In genomic region chr15:88635343-88635742, GRCh38 we compare ENCODE assay signal across 10 cellular contexts. TPM values are rescaled to one million over a fixed set of nuclear protein-coding genes. Genes with fewer than 3 reads are reported as not detected.
A peak's percentile ranks its signal among the peaks of the same experiment; 100 is the strongest.
DNase-seq lines count a peak whose midpoint lies in the region; ATAC-seq, FAIRE-seq and TF ChIP-seq lines count a peak whose summit lies in the region.
"Had no signal": no experiment of that assay in that cellular context is flagged by ENCODE, and none has a peak within 500 bp of the region (broad histone marks: within the 10 kb centered on the region; RNA-seq: fewer than 3 reads in every experiment).

No MANE protein-coding gene starts in this region.

- peak; percentile 64 for FAIRE-seq in GM12878 (lab: Jason Lieb, UNC)

- no peak for TF ChIP-seq RAD21 in GM12878 (IDR thresholded peaks at IDR 0.05; ENCODE audit: insufficient read depth, low read depth, low read length)

- peaks cover 49% of the 10 kb centered on the region for H3F3A ChIP-seq in GM23248 (ENCODE audit: insufficient read depth)

- H3K9ac ChIP-seq in GM12878 (ENCODE audit: control insufficient read depth, insufficient read depth, low read length) (no peak overlapping the region; the same call in none of the 2 replicates), GM23248 (no peak overlapping the region)
- H3K9ac ChIP-seq: neural progenitor cell had no signal

- H3K27me3 ChIP-seq in GM12878 (replicated peaks in 1 of 2; ENCODE audit: control insufficient read depth in 2 of 2, insufficient read depth in 2 of 2, low read length in 1 of 2) (no peaks in the 10 kb centered on the region), GM23248 (replicated peaks; ENCODE audit: insufficient read depth) (no peaks in the 10 kb centered on the region)
- H3K27me3 ChIP-seq: neural progenitor cell had no signal

- H3K4me2 ChIP-seq in GM12878 (ENCODE audit: control insufficient read depth, insufficient read depth) (peak overlapping the region; percentile 32), GM23248 (ENCODE audit: unreplicated experiment) (no peak overlapping the region)
- H3K4me2 ChIP-seq: neural progenitor cell had no signal

- CTCF ChIA-PET in GM12878 (lab: Yijun Ruan, JAX), result interaction anchor here (0.8 to 2.7 kb wide), 7 partner anchors 11 to 180 kb away, joined by 3 to 30 read pairs (median 6); no protein-coding TSS in a partner anchor

- H2AFZ ChIP-seq in GM12878 (ENCODE audit: control insufficient read depth, low read depth, low read length) (no peak overlapping the region), GM23248 (no peak overlapping the region)
- H2AFZ ChIP-seq: neural progenitor cell had no signal

- in situ Hi-C loops in GM12878 (cut with MboI) (no loop called here), GM23248 (cut with MboI) (no loop called here)

- TF ChIP-seq POLR2A in GM12878 (IDR thresholded peaks at IDR 0.05; ENCODE audit: low read depth, low read length), result no peak

- H3K9me3 ChIP-seq in GM12878 (replicated peaks; ENCODE audit: control insufficient read depth, insufficient read depth, low read length), result no peaks in the 10 kb centered on the region
- no peaks in the 10 kb centered on the region for H3K9me3 ChIP-seq in GM23248 (ENCODE audit: low read depth)

- intact Hi-C loops in GM12878 (cut with micrococcal nuclease; ENCODE audit: unreplicated experiment) (no loop called here), cardiac septum (cut with DNase I) (no loop called here)

- peak; percentile 28 for ATAC-seq in HG03280 (IDR thresholded peaks at IDR 0.05; ENCODE audit: unreplicated experiment)
- ATAC-seq in GM12878, result peak; percentile 31
- no peak for ATAC-seq in HG03025 (IDR thresholded peaks at IDR 0.05; ENCODE audit: low FRiP score, unreplicated experiment)

- H3K36me3 ChIP-seq in GM12878 (ENCODE audit: control insufficient read depth in 2 of 2, insufficient read depth in 2 of 2, low read length in 1 of 2), result peaks cover 6 to 11% of the 10 kb centered on the region in 2 experiments; a peak in 3 of 4 replicates
- H3K36me3 ChIP-seq in GM23248 (ENCODE audit: low read depth), result peaks cover 30% of the 10 kb centered on the region
- H3K36me3 ChIP-seq: neural progenitor cell had no signal

- H3K4me3 ChIP-seq in GM12878 (no peak overlapping the region), GM23248 (no peak overlapping the region)
- H3K4me3 ChIP-seq: neural progenitor cell had no signal

- no TSS peak for BruUV-seq in GM12878 (replicated peaks; lab: Mats Ljungman, UMichigan)

- POLR2A ChIA-PET in GM12878 (lab: Charles Lee), result interaction anchor here (1.9 kb wide), 1 partner anchor 10 kb away, joined by 8 read pairs; no protein-coding TSS in a partner anchor

- H4K20me1 ChIP-seq in GM12878 (ENCODE audit: control insufficient read depth, insufficient read depth) (no peaks in the 10 kb centered on the region), GM23248 (ENCODE audit: insufficient read depth) (no peaks in the 10 kb centered on the region)

- RAD21 ChIA-PET in GM12878 (lab: Charles Lee; ENCODE audit: unreplicated experiment), result interaction anchor here (1.2 to 3.4 kb wide), 3 partner anchors 11 to 21 kb away, joined by 3 to 29 read pairs (median 7); no protein-coding TSS in a partner anchor

- H3K27ac ChIP-seq in GM12878 (ENCODE audit: control insufficient read depth, insufficient read depth) (peak overlapping the region; percentile 79), GM23248 (no peak overlapping the region)
- H3K27ac ChIP-seq: neural progenitor cell had no signal

- DNase-seq in stimulated activated CD4-positive, alpha-beta T cell treated with anti-CD3 and anti-CD28 coated beads, Interleukin-15, amount 100 ng/mL, for 24 hours, result peak; percentile 30
- DNase-seq in stimulated activated CD4-positive, alpha-beta T cell treated with anti-CD3 and anti-CD28 coated beads, Interleukin-2, amount 100 ng/mL, for 48 hours, result no peak
- DNase-seq in GM12878 (ENCODE audit: low read depth, low spot score) (no peak), GM23248 (no peak), cardiac septum (ENCODE audit: low spot score) (no peak), AG08395 (ENCODE audit: low spot score) (no peak)
- DNase-seq: NCI-H524 had no signal

- peaks cover 29% of the 10 kb centered on the region for H3K79me2 ChIP-seq in GM12878 (ENCODE audit: control insufficient read depth, insufficient read depth, low read length)
- peaks cover 30% of the 10 kb centered on the region for H3K79me2 ChIP-seq in GM23248 (ENCODE audit: insufficient read depth)

- H3K9me2 ChIP-seq in GM23248 (ENCODE audit: insufficient read depth), result no peaks in the 10 kb centered on the region

- SMC1A ChIA-PET in GM12878 (lab: Charles Lee; ENCODE audit: uncharacterized antibody, unreplicated experiment), result interaction anchor here (0.9 to 5.6 kb wide), 5 partner anchors 9 to 21 kb away, joined by 3 to 35 read pairs (median 8); no protein-coding TSS in a partner anchor

- 0% methylated on average over 6 of the region's 6 CpGs for WGBS in GM12878 (ENCODE audit: insufficient coverage, insufficient replicate concordance, low lambda C conversion rate, missing lambda C conversion rate)
- WGBS in GM23248 (ENCODE audit: low coverage in 1 of 2, low lambda C conversion rate in 2 of 2, missing lambda C conversion rate in 2 of 2), 2 experiments, result 70 to 76% methylated on average over 6 of the region's 6 CpGs

- TF ChIP-seq CTCF in GM12878 (IDR thresholded peaks at IDR 0.05 in 2 of 3, conservative IDR thresholded peaks at IDR 0.05 in 1 of 3; ENCODE audit: control insufficient read depth in 2 of 3, extremely low read depth in 1 of 3, insufficient read depth in 1 of 3, low read depth in 3 of 3, low read length in 3 of 3), result no peak

- H3K4me1 ChIP-seq in GM12878 (ENCODE audit: control insufficient read depth, insufficient read depth, low read length) (peaks cover 55% of the 10 kb centered on the region), GM23248 (ENCODE audit: insufficient read depth) (peaks cover 8% of the 10 kb centered on the region)

- no peak for TF ChIP-seq EP300 in GM12878 (IDR thresholded peaks at IDR 0.05; ENCODE audit: borderline replicate concordance in 1 of 2, control insufficient read depth in 1 of 2, low read depth in 2 of 2, low read length in 2 of 2)

TF ChIP-seq in GM12878, 131 proteins besides CTCF, POLR2A, EP300 and RAD21 (continues in another document):
- peak; percentile 78; the same call in 2 of the 3 replicates for TF ChIP-seq POU2F2 (IDR thresholded peaks at IDR 0.05; ENCODE audit: borderline replicate concordance, low read depth, low read length)

RNA-seq across cellular contexts. Expression of gene ISG20, which starts 3.5 kb away (rescaled TPM):
- total RNA-seq in GM12878 (2013; cell fraction: nucleolus; rRNA removed), result 14.5 and 16.0 TPM in 2 replicates
- total RNA-seq in GM12878 (2014; rRNA removed) (210 and 228 TPM in 2 replicates), GM12878 (2014; rRNA removed; fragmentation: Illumina TruSeq; extraction: Trizol) (48.5 and 53.8 TPM in 2 replicates), GM12878 (2021) (76.5 and 90.2 TPM in 2 replicates), cardiac septum (3.9 TPM)
- 45.4 TPM for polyA plus RNA-seq in GM12878 (2011; ENCODE audit: low read depth)
- polyA plus RNA-seq in GM12878 (2011; rRNA removed) (46.6 and 182 TPM in 2 replicates), GM12878 (2014; fragmentation: Illumina TruSeq; extraction: Trizol) (3.5 and 23.4 TPM in 2 replicates), GM12878 (2014; fragmentation: Nextera tagmentation; extraction: Ambion mirVana) (10 to 100 TPM; 49.6 to 92.9 TPM), GM12878 (2014; rRNA removed) (177 and 251 TPM in 2 replicates), GM12878 (2016; fragmentation: Nextera tagmentation; extraction: Ambion mirVana) (10 to 100 TPM; 80.7 to 91.1 TPM), GM23248 (2016; fragmentation: Nextera tagmentation; extraction: Ambion mirVana) (0.93 and 1.4 TPM in 2 replicates)
- 210 and 386 TPM in 2 replicates for polyA plus RNA-seq in GM12878 (2011; cell fraction: cytosol; rRNA removed)
- polyA plus RNA-seq in GM12878 (2011; cell fraction: nucleus; rRNA removed), result 219 and 271 TPM in 2 replicates
- polyA plus RNA-seq in GM12878 (2012), result 145 and 222 TPM in 2 replicates
- polyA minus RNA-seq in GM12878 (2011; rRNA and poly(A)+ RNA removed), result 49.6 and 80.3 TPM in 2 replicates
- 44.1 and 44.6 TPM in 2 replicates for polyA minus RNA-seq in GM12878 (2011; cell fraction: cytosol; rRNA and poly(A)+ RNA removed)
- 38.3 and 60.6 TPM in 2 replicates for polyA minus RNA-seq in GM12878 (2011; cell fraction: nucleus; rRNA and poly(A)+ RNA removed)
- total RNA-seq in GM23248 (2014; rRNA removed; shearing (Covaris generic)), result not detected in 2 replicates

RNA-seq across cellular contexts. Expression of gene AEN, which starts 14.2 kb away (rescaled TPM):
- total RNA-seq in GM12878 (2013; cell fraction: nucleolus; rRNA removed), result 74.1 and 86.4 TPM in 2 replicates
- total RNA-seq in GM12878 (2014; rRNA removed) (76.0 and 81.2 TPM in 2 replicates), GM12878 (2014; rRNA removed; fragmentation: Illumina TruSeq; extraction: Trizol) (39.9 and 44.5 TPM in 2 replicates), GM12878 (2021) (67.2 and 74.4 TPM in 2 replicates), cardiac septum (8.7 TPM)
- polyA plus RNA-seq in GM12878 (2011; ENCODE audit: low read depth), result 14.7 TPM
- polyA plus RNA-seq in GM12878 (2011; rRNA removed) (32.5 and 44.7 TPM in 2 replicates), GM12878 (2014; fragmentation: Illumina TruSeq; extraction: Trizol) (25.8 and 33.5 TPM in 2 replicates), GM12878 (2014; fragmentation: Nextera tagmentation; extraction: Ambion mirVana) (10 to 100 TPM; 11.7 to 12.0 TPM), GM12878 (2014; rRNA removed) (62.8 and 66.1 TPM in 2 replicates), GM12878 (2016; fragmentation: Nextera tagmentation; extraction: Ambion mirVana) (10 to 100 TPM; 78.0 to 78.8 TPM), GM23248 (2016; fragmentation: Nextera tagmentation; extraction: Ambion mirVana) (22.3 and 23.9 TPM in 2 replicates)
- 46.2 and 62.0 TPM in 2 replicates for polyA plus RNA-seq in GM12878 (2011; cell fraction: cytosol; rRNA removed)
- polyA plus RNA-seq in GM12878 (2011; cell fraction: nucleus; rRNA removed), result 106 and 115 TPM in 2 replicates
- 23.8 and 31.0 TPM in 2 replicates for polyA plus RNA-seq in GM12878 (2012)
- polyA minus RNA-seq in GM12878 (2011; rRNA and poly(A)+ RNA removed), result 57.4 and 84.3 TPM in 2 replicates
- 23.4 and 24.8 TPM in 2 replicates for polyA minus RNA-seq in GM12878 (2011; cell fraction: cytosol; rRNA and poly(A)+ RNA removed)
- 70.1 and 137 TPM in 2 replicates for polyA minus RNA-seq in GM12878 (2011; cell fraction: nucleus; rRNA and poly(A)+ RNA removed)
- 35.9 and 49.1 TPM in 2 replicates for total RNA-seq in GM23248 (2014; rRNA removed; shearing (Covaris generic))
